Comparison of ENCODE assay signal across 12 cellular contexts in genomic region chr5:90518666-90519065, GRCh38. TPM values are rescaled to one million over a fixed set of nuclear protein-coding genes. Genes with fewer than 3 reads are reported as not detected.
DNase-seq lines count a peak whose midpoint lies in the region; ATAC-seq and TF ChIP-seq lines count a peak whose summit lies in the region.
"Had no signal": no experiment of that assay in that cellular context is flagged by ENCODE, and none has a peak within 500 bp of the region (broad histone marks: within the 10 kb centered on the region; RNA-seq: fewer than 3 reads in every experiment).

No MANE protein-coding gene starts in this region.

- no peaks in the 10 kb centered on the region for H3K27me3 Mint-ChIP-seq in HFFc6 (ENCODE audit: insufficient read depth)

- peak overlapping the region; percentile 32; the same call in 1 of the 2 replicates for H3K27ac Mint-ChIP-seq in HFFc6

- H3K36me3 Mint-ChIP-seq in HFFc6 (ENCODE audit: low read depth), result peaks cover 53% of the 10 kb centered on the region

- peaks cover 26% of the 10 kb centered on the region for H3K4me1 Mint-ChIP-seq in HFFc6 (ENCODE audit: low read depth)

- no peak for TF ChIP-seq CTCF in HFFc6 (IDR thresholded peaks at IDR 0.05)

- no peaks in the 10 kb centered on the region for H3K9me3 Mint-ChIP-seq in HFFc6

- ATAC-seq in GM18868 (IDR thresholded peaks at IDR 0.05; ENCODE audit: unreplicated experiment) (no peak), HG03378 (IDR thresholded peaks at IDR 0.05; ENCODE audit: unreplicated experiment) (no peak)

- H3K4me3 Mint-ChIP-seq in HFFc6, result peak overlapping the region; percentile 31

- peak; percentile 32 for DNase-seq in COLO829 (ENCODE audit: low spot score)
- DNase-seq in HFFc6, result peak; percentile 18
- peak; percentile 99 for DNase-seq in NCI-H748 (lab: John Stamatoyannopoulos, UW; ENCODE audit: unreplicated experiment)
- peak; percentile 45 for DNase-seq in epithelial cell of prostate (ENCODE audit: low read depth, low spot score)
- DNase-seq in GF-D8 (lab: John Stamatoyannopoulos, UW), result no peak
- no peak for DNase-seq in nucleus accumbens (lab: John Stamatoyannopoulos, UW)
- DNase-seq: brain microvascular endothelial cell, esophagus squamous epithelium, NCI-H446 treated with DMSO at 0.1 percent for 48 hours had no signal

- peak overlapping the region; percentile 60 for H3K27ac ChIP-seq in epithelial cell of prostate
- H3K27ac ChIP-seq: brain microvascular endothelial cell, HL-60 had no signal

RNA-seq across cellular contexts. Expression of gene LYSMD3, which starts 10.7 kb away (rescaled TPM):
- 10 to 100 TPM; 28.5 to 34.8 (median 31.6) TPM for total RNA-seq in HFFc6 (2021; fragmentation: NEBNext Ultra II Directional; extraction: Animal tissue kit (Norgen Biotek cat#: 25700))

RNA-seq across cellular contexts. Expression of gene ADGRV1, which starts 39.9 kb away (rescaled TPM):
- not detected for total RNA-seq in HFFc6 (2021; fragmentation: NEBNext Ultra II Directional; extraction: Animal tissue kit (Norgen Biotek cat#: 25700))

RNA-seq across cellular contexts. Expression of gene POLR3G, which starts 44.0 kb away (rescaled TPM):
- 10 to 100 TPM in 5 of 6 experiments, 1 to 10 TPM in 1; 6.7 to 17.0 (median 15.3) TPM for total RNA-seq in HFFc6 (2021; fragmentation: NEBNext Ultra II Directional; extraction: Animal tissue kit (Norgen Biotek cat#: 25700))

RNA-seq across cellular contexts. Expression of gene MBLAC2, which starts 44.1 kb away (rescaled TPM):
- 1 to 10 TPM; 5.1 to 6.3 (median 5.6) TPM for total RNA-seq in HFFc6 (2021; fragmentation: NEBNext Ultra II Directional; extraction: Animal tissue kit (Norgen Biotek cat#: 25700))

Comparison
In these comparisons a context has a peak if more than half of its experiments do, and no peak if none do; other contexts are left out.
1. DNase-seq: peak in COLO829 (single experiment), HFFc6 (single experiment), NCI-H748 (single experiment) and epithelial cell of prostate (single experiment); none in GF-D8 (single experiment) and nucleus accumbens (0 of 56).